In the genomic region with DNA sequence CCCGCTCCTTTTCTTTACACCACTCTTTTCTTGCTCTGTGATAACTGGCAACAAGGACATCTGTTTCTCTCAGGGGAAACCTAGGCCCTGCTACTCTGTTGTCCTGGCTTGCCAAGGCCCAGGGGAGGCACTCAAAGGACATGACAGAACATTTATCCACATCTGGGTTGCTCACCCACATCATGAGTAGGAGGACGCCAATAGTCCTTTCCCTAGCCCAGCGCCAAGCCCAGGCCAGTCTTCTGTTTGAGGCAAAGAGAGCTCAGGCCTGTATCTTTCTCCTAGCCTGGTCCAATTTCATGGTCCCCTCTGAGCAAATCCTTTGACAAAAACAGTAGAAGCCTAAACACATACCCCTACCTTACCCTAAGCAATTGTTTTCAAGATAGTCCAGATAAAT, we compare ENCODE assay signal across 23 cellular contexts.
"Had no signal": no experiment of that assay in that cellular context is flagged by ENCODE, and none has a peak within 500 bp of the region (broad histone marks: within the 10 kb centered on the region; RNA-seq: fewer than 3 reads in every experiment).

No MANE protein-coding gene starts in this region.

- H3K27me3 Mint-ChIP-seq: dendritic cell treated with granulocyte-macrophage colony-stimulating factor and Interleukin-4, amounts not matched to agents 40 ng/mL and 50 ng/mL, for 4 days had no signal

- H3K36me3 ChIP-seq: colonic mucosa, esophagus squamous epithelium, gastrocnemius medialis, heart right ventricle, left ventricle myocardium inferior, lower lobe of right lung had no signal

- H3K4me3 ChIP-seq: colonic mucosa, esophagus squamous epithelium, gastrocnemius medialis, heart right ventricle, left ventricle myocardium inferior, lower lobe of right lung, mucosa of descending colon had no signal

- H3K27ac Mint-ChIP-seq: dendritic cell treated with granulocyte-macrophage colony-stimulating factor and Interleukin-4, amounts not matched to agents 40 ng/mL and 50 ng/mL, for 4 days; effector memory CD8-positive, alpha-beta T cell; endodermal cell; mesothelial cell of epicardium had no signal

- ATAC-seq: effector memory CD8-positive, alpha-beta T cell; esophagus mucosa; gastrocnemius medialis; left cardiac atrium; lower lobe of right lung; mucosa of descending colon had no signal

- H3K27me3 ChIP-seq: colonic mucosa, esophagus squamous epithelium, gastrocnemius medialis, heart right ventricle had no signal

- H3K4me3 Mint-ChIP-seq: dendritic cell treated with granulocyte-macrophage colony-stimulating factor and Interleukin-4, amounts not matched to agents 40 ng/mL and 50 ng/mL, for 4 days; effector memory CD8-positive, alpha-beta T cell; endodermal cell; mesothelial cell of epicardium had no signal

- H3K36me3 Mint-ChIP-seq: mesothelial cell of epicardium had no signal

- H3K9me3 ChIP-seq: colonic mucosa, esophagus squamous epithelium, gastrocnemius medialis, left ventricle myocardium inferior, lower lobe of right lung, mucosa of descending colon had no signal

- DNase-seq: colonic mucosa; cortex of kidney; effector CD8-positive, alpha-beta T cell; effector memory CD8-positive, alpha-beta T cell; endodermal cell; erythroblast; esophagus squamous epithelium; foreskin fibroblast; foreskin melanocyte; gastrocnemius medialis; glutamatergic neuron; head of caudate nucleus; heart right ventricle; hippocampal formation; left cardiac atrium; left ventricle myocardium inferior; lower lobe of right lung; mesenchymal stem cell; mucosa of descending colon had no signal

- H3K27ac ChIP-seq: colonic mucosa, epithelial cell of prostate, esophagus squamous epithelium, gastrocnemius medialis, heart right ventricle, left ventricle myocardium inferior, lower lobe of right lung had no signal

- H3K4me1 Mint-ChIP-seq: endodermal cell, mesothelial cell of epicardium had no signal

- H3K4me1 ChIP-seq: colonic mucosa, esophagus squamous epithelium, gastrocnemius medialis, lower lobe of right lung had no signal
